In genomic region chr1:115641762-115642167, GRCh38 we compare ENCODE assay signal across 8 cellular contexts. TPM values are rescaled to one million over a fixed set of nuclear protein-coding genes. Genes with fewer than 3 reads are reported as not detected.
A peak's percentile ranks its signal among the peaks of the same experiment; 100 is the strongest.
DNase-seq lines count a peak whose midpoint lies in the region; ATAC-seq lines count a peak whose summit lies in the region.

Gene VANGL1 (plus strand): TSS chr1:115641970. CDS start chr1:115651414, 9,444 bp downstream.

- ATAC-seq in central memory CD8-positive, alpha-beta T cell (replicated peaks; ENCODE audit: extremely low read depth, poor library complexity, severe bottlenecking): peak; percentile 78

- peak within 1 kb of the TSS; percentile 4 for H3K27ac Mint-ChIP-seq in central memory CD8-positive, alpha-beta T cell (ENCODE audit: low read depth)

- peaks cover 22% of the 10 kb centered on the region for H3K9me3 Mint-ChIP-seq in central memory CD8-positive, alpha-beta T cell

- H3K4me3 Mint-ChIP-seq in central memory CD8-positive, alpha-beta T cell: peak within 1 kb of the TSS; percentile 74

- H3K4me1 Mint-ChIP-seq in central memory CD8-positive, alpha-beta T cell: peaks cover 6% of the 10 kb centered on the region

- intact Hi-C loops in T-helper 1 cell treated with Interleukin-12 subunit alpha and Interleukin-12 subunit beta and Interleukin-4 antibody, amounts not matched to agents 30 ng/mL and 1 ng/mL, for 36 hours (cut with micrococcal nuclease): loop anchor here (2.0 to 10.0 kb wide), 5 partner anchors 33 to 887 kb away; partner anchors contain the start of gene CSDE1

- H3K36me3 Mint-ChIP-seq in central memory CD8-positive, alpha-beta T cell (ENCODE audit: insufficient read depth): peaks cover 1% of the 10 kb centered on the region

- DNase-seq in activated CD4-positive, alpha-beta T cell treated with anti-CD3 and anti-CD28 coated beads for 48 hours: peak; percentile 64
- DNase-seq in activated CD4-positive, alpha-beta T cell treated with anti-CD3 and anti-CD28 coated beads for 1 hour: no peak
- DNase-seq in HCEC 1CT (peak; percentile 70), LHCN-M2 (ENCODE audit: low read depth) (peak; percentile 56), kidney glomerular epithelial cell (lab: John Stamatoyannopoulos, UW) (peak; percentile 19)
- DNase-seq in central memory CD8-positive, alpha-beta T cell (ENCODE audit: low spot score in 2 of 2): no peak
- DNase-seq in stimulated activated CD4-positive, alpha-beta T cell treated with anti-CD3 and anti-CD28 coated beads, TNF-alpha, amount 100 ng/mL, for 48 hours (ENCODE audit: low read depth in 3 of 3): peak in 2 of 3 donors; percentile 3 to 39

- peaks cover 12% of the 10 kb centered on the region for H3K27me3 Mint-ChIP-seq in central memory CD8-positive, alpha-beta T cell

RNA-seq across cellular contexts. Expression of gene VANGL1, which starts in this region (rescaled TPM):
- total RNA-seq in LHCN-M2 (2014; rRNA removed): 19.0 and 27.1 TPM in 2 replicates
- 12.2 TPM for polyA plus RNA-seq in LHCN-M2 (2012)
- 15.9 and 16.1 TPM in 2 replicates for total RNA-seq in T-helper 1 cell treated with Interleukin-12 subunit alpha and Interleukin-12 subunit beta and Interleukin-4 antibody, amounts not matched to agents 30 ng/mL and 1 ng/mL, for 36 hours

Comparison
In these comparisons a context has a peak if more than half of its experiments do, and no peak if none do; other contexts are left out.
1. DNase-seq: peak in activated CD4-positive, alpha-beta T cell treated with anti-CD3 and anti-CD28 coated beads for 48 hours (single experiment), HCEC 1CT (single experiment), LHCN-M2 (single experiment), kidney glomerular epithelial cell (single experiment) and stimulated activated CD4-positive, alpha-beta T cell treated with anti-CD3 and anti-CD28 coated beads, TNF-alpha, amount 100 ng/mL, for 48 hours (2 of 3); none in activated CD4-positive, alpha-beta T cell treated with anti-CD3 and anti-CD28 coated beads for 1 hour (single experiment) and central memory CD8-positive, alpha-beta T cell (0 of 2).